In the genomic region with DNA sequence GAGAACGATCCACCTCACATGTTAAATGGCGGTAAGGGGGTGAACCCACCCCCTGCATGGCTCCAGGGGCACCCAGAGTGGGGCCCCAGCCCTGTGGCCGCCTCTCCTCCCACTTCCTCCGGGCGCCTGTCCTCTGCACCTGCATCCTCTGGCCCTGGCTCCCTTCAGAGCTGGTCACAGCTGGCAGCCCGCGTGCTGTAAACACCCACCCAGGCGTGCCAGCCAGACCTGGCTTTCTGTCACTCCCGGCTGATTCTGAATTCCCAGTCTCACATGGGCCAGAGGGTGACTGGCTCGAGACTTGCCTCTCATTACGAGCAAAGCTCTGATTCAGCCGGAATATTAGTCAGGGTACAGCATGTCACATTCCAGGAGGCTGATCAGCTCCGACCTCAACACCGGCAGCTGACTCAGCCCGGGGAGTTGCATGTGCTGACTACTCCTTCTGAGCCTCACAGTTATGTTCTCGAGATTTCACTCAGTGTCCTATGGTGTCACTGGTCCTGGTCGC, we compare ENCODE assay signal across 8 cellular contexts.
A peak's percentile ranks its signal among the peaks of the same experiment; 100 is the strongest.
DNase-seq lines count a peak whose midpoint lies in the region; ATAC-seq and TF ChIP-seq lines count a peak whose summit lies in the region.

No MANE protein-coding gene starts in this region.

- ATAC-seq in HG03039 (IDR thresholded peaks at IDR 0.05; ENCODE audit: unreplicated experiment): no peak
- no peak for ATAC-seq in HG03342 (IDR thresholded peaks at IDR 0.05; ENCODE audit: unreplicated experiment)

- peaks cover 16% of the 10 kb centered on the region for H3K9me3 Mint-ChIP-seq in activated T-cell treated with anti-CD3 and anti-CD28 coated beads, Interleukin-2, amount 50 U/mL, for 24 hours

- H3K27me3 ChIP-seq in parathyroid adenoma (ENCODE audit: control insufficient read depth, insufficient read depth, low read length): no peaks in the 10 kb centered on the region

- peaks cover 60% of the 10 kb centered on the region for H3K4me1 ChIP-seq in parathyroid adenoma

- H3K4me1 Mint-ChIP-seq in activated T-cell treated with anti-CD3 and anti-CD28 coated beads, Interleukin-2, amount 50 U/mL, for 24 hours (ENCODE audit: low read depth): peaks cover 56% of the 10 kb centered on the region

- H3K9ac ChIP-seq in parathyroid adenoma: peak overlapping the region; percentile 24

- no peaks in the 10 kb centered on the region for H3K36me3 ChIP-seq in parathyroid adenoma (ENCODE audit: control insufficient read depth, insufficient read depth, low read length)

- H3K27ac Mint-ChIP-seq in activated T-cell treated with anti-CD3 and anti-CD28 coated beads, Interleukin-2, amount 50 U/mL, for 24 hours: peak overlapping the region; percentile 91

- peak; percentile 89 for DNase-seq in Caki2 (ENCODE audit: low read depth)
- peak; percentile 98 for DNase-seq in HPDE6-E6E7 (ENCODE audit: extremely low spot score)
- peak; percentile 66 for DNase-seq in activated T-cell treated with anti-CD3 and anti-CD28 coated beads, Interleukin-2, amount 50 U/mL, for 24 hours
- DNase-seq in foreskin melanocyte: peak; percentile 69
- no peak for DNase-seq in GM19240 (ENCODE audit: insufficient read length, low spot score)

- peak overlapping the region; percentile 55 for H3K4me3 Mint-ChIP-seq in activated T-cell treated with anti-CD3 and anti-CD28 coated beads, Interleukin-2, amount 50 U/mL, for 24 hours

- no peaks in the 10 kb centered on the region for H3K36me3 Mint-ChIP-seq in activated T-cell treated with anti-CD3 and anti-CD28 coated beads, Interleukin-2, amount 50 U/mL, for 24 hours (ENCODE audit: low read depth)

- H3K4me2 ChIP-seq in parathyroid adenoma (ENCODE audit: low read length): peak overlapping the region; percentile 51

- TF ChIP-seq CTCF in parathyroid adenoma (IDR thresholded peaks at IDR 0.05): no peak

- peak overlapping the region; percentile 24 for H3K4me3 ChIP-seq in parathyroid adenoma (ENCODE audit: low read depth, low read length)

- H3K9me3 ChIP-seq in parathyroid adenoma (ENCODE audit: control insufficient read depth, low read length): no peaks in the 10 kb centered on the region

- peak overlapping the region; percentile 96 for H3K27ac ChIP-seq in parathyroid adenoma

- no peaks in the 10 kb centered on the region for H3K27me3 Mint-ChIP-seq in activated T-cell treated with anti-CD3 and anti-CD28 coated beads, Interleukin-2, amount 50 U/mL, for 24 hours

- H2AFZ ChIP-seq in parathyroid adenoma: peak overlapping the region; percentile 59

- peaks cover 2% of the 10 kb centered on the region for H3K79me2 ChIP-seq in parathyroid adenoma

- in situ Hi-C loops in Caki2 (cut with HindIII; ENCODE audit: low pct_unique_long_range_greater_than_20kb, low sequenced_read_pairs): no loop called here
